ENCODE assay signal across 27 cellular contexts in the genomic region with DNA sequence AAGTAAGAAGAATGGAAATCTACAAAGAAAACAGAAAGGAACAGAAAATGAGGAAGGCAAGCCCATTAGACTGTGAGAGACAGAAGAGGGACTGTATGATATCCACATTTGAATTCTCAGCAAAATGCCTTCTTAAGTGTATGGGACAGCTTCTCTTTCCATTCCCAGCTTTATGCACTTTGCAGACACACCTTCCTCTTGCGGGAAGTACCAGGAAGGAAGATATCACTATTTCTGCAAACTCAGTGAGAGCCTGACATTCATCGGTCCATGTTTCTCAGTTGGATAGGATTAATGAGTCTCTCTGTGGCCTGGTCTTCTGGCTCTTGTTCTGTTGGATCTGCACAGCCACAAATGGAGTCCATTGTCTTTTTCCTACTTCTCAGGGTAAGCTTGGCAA.
"Had no signal": no experiment of that assay in that cellular context is flagged by ENCODE, and none has a peak within 500 bp of the region (broad histone marks: within the 10 kb centered on the region; RNA-seq: fewer than 3 reads in every experiment).

No MANE protein-coding gene starts in this region.

- H3K27ac ChIP-seq: neural progenitor cell, ovary, parathyroid adenoma, psoas muscle, right lobe of liver, sigmoid colon, stomach, thoracic aorta, thyroid gland, tibial nerve, upper lobe of left lung, vagina had no signal

- H3K36me3 ChIP-seq: neural progenitor cell, ovary, right lobe of liver, sigmoid colon, stomach, thoracic aorta, thyroid gland, tibial nerve, upper lobe of left lung, vagina had no signal

- H3K4me3 ChIP-seq: neural progenitor cell, ovary, psoas muscle, right lobe of liver, sigmoid colon, stomach, thoracic aorta, thyroid gland, tibial nerve, upper lobe of left lung, vagina had no signal

- H3K27me3 ChIP-seq: neural progenitor cell, ovary, right lobe of liver, sigmoid colon, stomach, thyroid gland, tibial nerve, upper lobe of left lung, vagina had no signal

- DNase-seq: natural killer cell; occipital lobe; ovary; posterior cingulate gyrus; psoas muscle; right cardiac atrium; right lobe of liver; sigmoid colon; small intestine; stimulated activated CD4-positive, alpha-beta T cell treated with anti-CD3 and anti-CD28 coated beads, Interleukin-15, amount 100 ng/mL, for 24 hours; stimulated activated CD4-positive, alpha-beta T cell treated with anti-CD3 and anti-CD28 coated beads, Interleukin-2, amount 100 ng/mL, for 24 hours; stimulated activated CD4-positive, alpha-beta T cell treated with anti-CD3 and anti-CD28 coated beads, Interleukin-2, amount 100 ng/mL, for 48 hours; stimulated activated CD4-positive, alpha-beta T cell treated with anti-CD3 and anti-CD28 coated beads, Interleukin-4, amount 100 ng/mL, for 24 hours; stimulated activated naive B cell treated with anti-CD40 and anti-IgM and Interleukin-4, amounts not matched to agents 10 μg/mL and 1 μg/mL and 100 μg/mL, for 72 hours; stimulated activated naive CD4-positive, alpha-beta T cell treated with Interleukin-2 at 50 U/mL for 16 hours; stomach; thyroid gland; trophoblast cell; upper lobe of left lung had no signal

- H3K9me3 ChIP-seq: ovary, right lobe of liver, thoracic aorta, thyroid gland, upper lobe of left lung, vagina had no signal

- H3K9ac ChIP-seq: neural progenitor cell, parathyroid adenoma had no signal

- H3K27me3 Mint-ChIP-seq: progenitor cell of endocrine pancreas had no signal

- H3K4me1 ChIP-seq: neural progenitor cell, parathyroid adenoma, psoas muscle, right lobe of liver, sigmoid colon, stomach, thyroid gland, tibial nerve, upper lobe of left lung, vagina had no signal

- H3K4me3 Mint-ChIP-seq: natural killer cell; nephron; neural progenitor cell; stimulated activated effector memory CD8-positive, alpha-beta T cell treated with anti-CD3 and anti-CD28 coated beads, Interleukin-12 subunit alpha, Interleukin-12 subunit beta, amount 100 ng/mL, for 72 hours; stimulated activated naive B cell treated with anti-CD40 and anti-IgM and Interleukin-4, amounts not matched to agents 10 μg/mL and 1 μg/mL and 100 μg/mL, for 72 hours had no signal

- ATAC-seq: psoas muscle; right cardiac atrium; right lobe of liver; stimulated activated naive B cell treated with anti-CD40 and anti-IgM and Interleukin-4, amounts not matched to agents 10 μg/mL and 1 μg/mL and 100 μg/mL, for 72 hours had no signal

- H3K4me1 Mint-ChIP-seq: natural killer cell; nephron; neural progenitor cell; stimulated activated naive B cell treated with anti-CD40 and anti-IgM and Interleukin-4, amounts not matched to agents 10 μg/mL and 1 μg/mL and 100 μg/mL, for 72 hours had no signal

- H3K27ac Mint-ChIP-seq: natural killer cell; nephron; neural progenitor cell; progenitor cell of endocrine pancreas; stimulated activated effector memory CD8-positive, alpha-beta T cell treated with anti-CD3 and anti-CD28 coated beads, Interleukin-12 subunit alpha, Interleukin-12 subunit beta, amount 100 ng/mL, for 72 hours; stimulated activated naive B cell treated with anti-CD40 and anti-IgM and Interleukin-4, amounts not matched to agents 10 μg/mL and 1 μg/mL and 100 μg/mL, for 72 hours had no signal
